ENCODE assay signal across 11 cellular contexts in the genomic region with DNA sequence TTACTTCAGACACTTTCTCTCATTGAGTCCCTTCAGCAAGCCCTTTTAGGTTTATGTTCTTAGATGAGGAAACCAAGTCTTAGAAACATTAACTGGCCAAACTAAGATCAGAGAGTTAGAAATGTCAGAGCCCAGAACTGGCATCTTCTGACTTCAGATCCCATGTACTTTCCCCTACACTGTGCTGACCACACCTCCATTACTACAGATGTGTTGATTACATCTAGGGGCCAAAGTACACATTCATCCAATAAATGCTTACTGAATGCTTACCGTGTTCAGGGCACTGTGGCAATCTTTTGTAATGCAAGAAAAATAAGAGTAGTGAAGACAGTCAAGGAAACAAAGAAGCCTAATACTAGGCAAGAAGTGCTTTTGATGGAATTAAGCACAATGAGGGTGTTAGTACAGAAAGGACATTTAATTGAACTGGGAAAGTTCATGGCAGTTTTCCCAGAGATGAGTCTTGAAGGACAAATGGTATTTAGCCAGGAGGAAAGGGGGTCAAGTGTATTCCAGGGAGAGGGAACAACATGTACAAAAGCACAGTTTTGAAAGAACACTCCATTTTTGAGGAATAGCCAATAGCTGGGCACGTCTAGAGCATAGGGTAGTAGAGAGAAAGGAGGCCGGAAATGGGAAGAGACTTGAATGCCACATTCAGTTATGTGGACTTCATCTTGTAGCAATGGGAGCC.
DNase-seq lines count a peak whose midpoint lies in the region; FAIRE-seq and TF ChIP-seq lines count a peak whose summit lies in the region.
"Had no signal": no experiment of that assay in that cellular context is flagged by ENCODE, and none has a peak within 500 bp of the region (broad histone marks: within the 10 kb centered on the region; RNA-seq: fewer than 3 reads in every experiment).

No MANE protein-coding gene starts in this region.

- H3K4ac ChIP-seq in mesenchymal stem cell (ENCODE audit: low read depth in 1 of 2, low read length in 2 of 2) = peak overlapping the region in 1 of 2 experiments; percentile 24

- no peak overlapping the region for H3K14ac ChIP-seq in mesenchymal stem cell (ENCODE audit: low read length in 2 of 2)

- H3K9me3 ChIP-seq in colonic mucosa (no peaks in the 10 kb centered on the region), mesenchymal stem cell (ENCODE audit: control insufficient read depth, low read length) (no peaks in the 10 kb centered on the region)

- no peak overlapping the region for H3K4me2 ChIP-seq in mesenchymal stem cell (ENCODE audit: low read length, poor library complexity, severe bottlenecking)

- FAIRE-seq in frontal cortex (lab: Jason Lieb, UNC) = no peak
- FAIRE-seq: urothelium cell line had no signal

- WGBS in mesenchymal stem cell = 88% methylated on average over 3 of the region's 3 CpGs

- H2AFZ ChIP-seq in mesenchymal stem cell (ENCODE audit: low read depth, low read length) = no peak overlapping the region

- no peak overlapping the region for H4K8ac ChIP-seq in mesenchymal stem cell (ENCODE audit: low read length)

- H3K79me1 ChIP-seq in mesenchymal stem cell (replicated peaks; ENCODE audit: low read length, poor library complexity, severe bottlenecking) = no peaks in the 10 kb centered on the region

- no peak for TF ChIP-seq CTCF in colonic mucosa (IDR thresholded peaks at IDR 0.05)

- H2BK15ac ChIP-seq in mesenchymal stem cell (ENCODE audit: low read depth, poor library complexity, severe bottlenecking) = no peak overlapping the region

- no peak overlapping the region for H2BK120ac ChIP-seq in mesenchymal stem cell (ENCODE audit: low read depth, low read length)

- H3K36me3 ChIP-seq in colonic mucosa (no peaks in the 10 kb centered on the region), mesenchymal stem cell (ENCODE audit: control insufficient read depth in 1 of 2, insufficient read depth in 2 of 2, low read depth in 1 of 2, low read length in 2 of 2) (no peaks in the 10 kb centered on the region)

- H3K23ac ChIP-seq in mesenchymal stem cell (ENCODE audit: low read length in 2 of 2) = no peak overlapping the region

- H3K9ac ChIP-seq in colonic mucosa (ENCODE audit: low read depth in 2 of 2, low read length in 2 of 2) (peak overlapping the region in 1 of 2 donors; percentile 9), mesenchymal stem cell (ENCODE audit: low read length) (no peak overlapping the region)

- no peaks in the 10 kb centered on the region for H3K4me1 ChIP-seq in colonic mucosa
- peaks cover 2% of the 10 kb centered on the region for H3K4me1 ChIP-seq in mesenchymal stem cell (ENCODE audit: control insufficient read depth, insufficient read depth, low read depth, low read length)

- H3K27ac ChIP-seq in colonic mucosa = peak overlapping the region; percentile 59
- H3K27ac ChIP-seq in mesenchymal stem cell (ENCODE audit: low read length, poor library complexity, severe bottlenecking) = no peak overlapping the region

- intact Hi-C loops in colonic mucosa (cut with DNase I) = no loop called here

- H2AK5ac ChIP-seq in mesenchymal stem cell (ENCODE audit: low read length, severe bottlenecking) = no peak overlapping the region

- no peak overlapping the region for H4K91ac ChIP-seq in mesenchymal stem cell (ENCODE audit: low read length)

- peak overlapping the region; percentile 9 to 76 for H2BK12ac ChIP-seq in mesenchymal stem cell (ENCODE audit: low read length in 2 of 2)

- no peak overlapping the region for H2BK5ac ChIP-seq in mesenchymal stem cell (ENCODE audit: low read depth, low read length, poor library complexity, severe bottlenecking)

- peak; percentile 76 for DNase-seq in LHCN-M2 (ENCODE audit: low read depth)
- DNase-seq in colonic mucosa = peak; percentile 57
- DNase-seq in mesenchymal stem cell = peak; percentile 36
- DNase-seq in superior temporal gyrus (ENCODE audit: extremely low spot score) = peak; percentile 24
- DNase-seq in KG1 (lab: John Stamatoyannopoulos, UW) = no peak
- DNase-seq in NCI-H1417 treated with DMSO at 0.1 percent for 48 hours (lab: John Stamatoyannopoulos, UW) = no peak
- no peak for DNase-seq in frontal cortex (ENCODE audit: low spot score in 2 of 2)
- no peak for DNase-seq in SKM-1 (lab: John Stamatoyannopoulos, UW; ENCODE audit: unreplicated experiment)
- DNase-seq: activated CD8-positive, alpha-beta memory T cell treated with anti-CD3 and anti-CD28 coated beads, Interleukin-2, amount 50 U/mL, for 4 hours; stimulated activated CD4-positive, alpha-beta T cell treated with anti-CD3 and anti-CD28 coated beads, Interleukin-2, amount 100 ng/mL, for 24 hours had no signal

- H3K27me3 ChIP-seq in colonic mucosa (no peaks in the 10 kb centered on the region), mesenchymal stem cell (ENCODE audit: control insufficient read depth in 1 of 2, insufficient read depth in 1 of 2, low read length in 2 of 2) (no peaks in the 10 kb centered on the region)

- no peak overlapping the region for H3K18ac ChIP-seq in mesenchymal stem cell (ENCODE audit: low read depth in 1 of 2, low read length in 2 of 2)

- H3K4me3 ChIP-seq in colonic mucosa (no peak overlapping the region), mesenchymal stem cell (ENCODE audit: insufficient read depth in 1 of 2, low read depth in 1 of 2, low read length in 2 of 2) (no peak overlapping the region)

Comparison
In these comparisons a context has a peak if more than half of its experiments do, and no peak if none do; other contexts are left out.
1. DNase-seq: peak in LHCN-M2 (single experiment), colonic mucosa (single experiment), mesenchymal stem cell (single experiment) and superior temporal gyrus (single experiment); none in KG1 (single experiment), NCI-H1417 treated with DMSO at 0.1 percent for 48 hours (single experiment), frontal cortex (0 of 2) and SKM-1 (single experiment).